In genomic region chr5:107135391-107135790, GRCh38 we compare ENCODE assay signal across 1 cellular context.
TF ChIP-seq lines count a peak whose summit lies in the region.

No MANE protein-coding gene starts in this region.

TF ChIP-seq in WTC11, 78 proteins besides CTCF, POLR2A, EP300 and RAD21 (continued from another document):
- no peak for TF ChIP-seq PRDM15 (CRISPR knock-in tag; IDR thresholded peaks at IDR 0.05)
- TF ChIP-seq CREM (CRISPR knock-in tag; IDR thresholded peaks at IDR 0.05), result no peak
- no peak for TF ChIP-seq ATF6 (CRISPR knock-in tag; IDR thresholded peaks at IDR 0.05)
- TF ChIP-seq TP53 (CRISPR knock-in tag; IDR thresholded peaks at IDR 0.05), result no peak
- TF ChIP-seq, protein P1, sequence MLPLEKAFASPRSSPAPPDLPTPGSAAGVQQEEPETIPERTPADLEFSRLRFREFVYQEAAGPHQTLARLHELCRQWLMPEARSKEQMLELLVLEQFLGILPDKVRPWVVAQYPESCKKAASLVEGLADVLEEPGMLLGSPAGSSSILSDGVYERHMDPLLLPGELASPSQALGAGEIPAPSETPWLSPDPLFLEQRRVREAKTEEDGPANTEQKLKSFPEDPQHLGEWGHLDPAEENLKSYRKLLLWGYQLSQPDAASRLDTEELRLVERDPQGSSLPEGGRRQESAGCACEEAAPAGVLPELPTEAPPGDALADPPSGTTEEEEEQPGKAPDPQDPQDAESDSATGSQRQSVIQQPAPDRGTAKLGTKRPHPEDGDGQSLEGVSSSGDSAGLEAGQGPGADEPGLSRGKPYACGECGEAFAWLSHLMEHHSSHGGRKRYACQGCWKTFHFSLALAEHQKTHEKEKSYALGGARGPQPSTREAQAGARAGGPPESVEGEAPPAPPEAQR (CRISPR knock-in tag; IDR thresholded peaks at IDR 0.05), result no peak
- TF ChIP-seq, protein P2, sequence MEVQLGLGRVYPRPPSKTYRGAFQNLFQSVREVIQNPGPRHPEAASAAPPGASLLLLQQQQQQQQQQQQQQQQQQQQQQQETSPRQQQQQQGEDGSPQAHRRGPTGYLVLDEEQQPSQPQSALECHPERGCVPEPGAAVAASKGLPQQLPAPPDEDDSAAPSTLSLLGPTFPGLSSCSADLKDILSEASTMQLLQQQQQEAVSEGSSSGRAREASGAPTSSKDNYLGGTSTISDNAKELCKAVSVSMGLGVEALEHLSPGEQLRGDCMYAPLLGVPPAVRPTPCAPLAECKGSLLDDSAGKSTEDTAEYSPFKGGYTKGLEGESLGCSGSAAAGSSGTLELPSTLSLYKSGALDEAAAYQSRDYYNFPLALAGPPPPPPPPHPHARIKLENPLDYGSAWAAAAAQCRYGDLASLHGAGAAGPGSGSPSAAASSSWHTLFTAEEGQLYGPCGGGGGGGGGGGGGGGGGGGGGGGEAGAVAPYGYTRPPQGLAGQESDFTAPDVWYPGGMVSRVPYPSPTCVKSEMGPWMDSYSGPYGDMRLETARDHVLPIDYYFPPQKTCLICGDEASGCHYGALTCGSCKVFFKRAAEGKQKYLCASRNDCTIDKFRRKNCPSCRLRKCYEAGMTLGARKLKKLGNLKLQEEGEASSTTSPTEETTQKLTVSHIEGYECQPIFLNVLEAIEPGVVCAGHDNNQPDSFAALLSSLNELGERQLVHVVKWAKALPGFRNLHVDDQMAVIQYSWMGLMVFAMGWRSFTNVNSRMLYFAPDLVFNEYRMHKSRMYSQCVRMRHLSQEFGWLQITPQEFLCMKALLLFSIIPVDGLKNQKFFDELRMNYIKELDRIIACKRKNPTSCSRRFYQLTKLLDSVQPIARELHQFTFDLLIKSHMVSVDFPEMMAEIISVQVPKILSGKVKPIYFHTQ (CRISPR knock-in tag; IDR thresholded peaks at IDR 0.05), result no peak
